Comparison of ENCODE assay signal across 5 cellular contexts in the genomic region with DNA sequence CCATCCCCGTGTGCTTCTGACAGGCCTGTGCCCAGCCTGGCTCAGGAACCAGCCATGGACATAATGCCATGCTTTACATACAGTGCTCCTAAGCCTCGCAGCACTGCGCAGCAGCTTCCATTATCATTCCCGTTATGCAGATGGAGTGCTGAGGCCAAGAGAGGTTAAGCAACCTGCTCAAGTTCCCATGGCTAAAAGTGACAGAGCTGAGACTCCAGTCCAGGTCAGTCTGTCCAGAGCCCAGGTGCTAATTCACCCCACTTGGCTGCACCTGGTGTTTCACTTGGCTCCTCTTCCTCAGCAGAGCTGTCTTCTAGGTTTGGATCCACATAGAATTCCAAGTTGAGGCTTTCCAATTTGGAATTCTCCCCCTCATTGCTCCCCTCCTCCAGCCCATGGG. TPM values are rescaled to one million over a fixed set of nuclear protein-coding genes. Genes with fewer than 3 reads are reported as not detected.
"Had no signal": no experiment of that assay in that cellular context is flagged by ENCODE, and none has a peak within 500 bp of the region (broad histone marks: within the 10 kb centered on the region; RNA-seq: fewer than 3 reads in every experiment).

No MANE protein-coding gene starts in this region.

RNA-seq across cellular contexts. Expression of gene GOLGA8K, which starts 41.4 kb away (rescaled TPM):
- total RNA-seq: progenitor cell of endocrine pancreas, right atrium auricular region, skeletal muscle tissue, smooth muscle cell had no signal
- polyA plus RNA-seq: naive thymus-derived CD8-positive, alpha-beta T cell; smooth muscle cell had no signal
